Comparison of ENCODE assay signal across 1 cellular context in the genomic region with DNA sequence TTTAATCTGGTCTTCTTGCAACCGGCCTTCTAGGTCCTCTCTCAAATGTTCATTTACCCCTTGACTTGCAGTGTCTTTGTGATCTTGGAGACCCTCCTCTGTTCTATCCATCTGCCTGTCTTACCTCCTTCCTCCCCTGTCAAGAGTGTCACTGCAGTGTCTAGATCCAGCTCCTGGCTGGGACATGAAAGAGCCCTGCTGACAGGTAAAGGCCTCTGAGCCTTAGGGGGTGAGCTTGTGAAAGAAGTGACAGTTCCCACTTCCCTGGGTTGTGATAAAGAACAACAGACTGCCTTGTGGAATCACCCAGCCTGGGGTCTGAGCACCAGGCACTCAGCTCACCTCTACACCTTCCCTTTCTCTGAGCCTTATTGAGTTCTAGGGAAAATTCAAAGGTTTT.
TF ChIP-seq lines count a peak whose summit lies in the region.

No MANE protein-coding gene starts in this region.

TF ChIP-seq in WTC11, 78 proteins besides CTCF, POLR2A, EP300 and RAD21 (continued from another document):
- TF ChIP-seq, protein P1, sequence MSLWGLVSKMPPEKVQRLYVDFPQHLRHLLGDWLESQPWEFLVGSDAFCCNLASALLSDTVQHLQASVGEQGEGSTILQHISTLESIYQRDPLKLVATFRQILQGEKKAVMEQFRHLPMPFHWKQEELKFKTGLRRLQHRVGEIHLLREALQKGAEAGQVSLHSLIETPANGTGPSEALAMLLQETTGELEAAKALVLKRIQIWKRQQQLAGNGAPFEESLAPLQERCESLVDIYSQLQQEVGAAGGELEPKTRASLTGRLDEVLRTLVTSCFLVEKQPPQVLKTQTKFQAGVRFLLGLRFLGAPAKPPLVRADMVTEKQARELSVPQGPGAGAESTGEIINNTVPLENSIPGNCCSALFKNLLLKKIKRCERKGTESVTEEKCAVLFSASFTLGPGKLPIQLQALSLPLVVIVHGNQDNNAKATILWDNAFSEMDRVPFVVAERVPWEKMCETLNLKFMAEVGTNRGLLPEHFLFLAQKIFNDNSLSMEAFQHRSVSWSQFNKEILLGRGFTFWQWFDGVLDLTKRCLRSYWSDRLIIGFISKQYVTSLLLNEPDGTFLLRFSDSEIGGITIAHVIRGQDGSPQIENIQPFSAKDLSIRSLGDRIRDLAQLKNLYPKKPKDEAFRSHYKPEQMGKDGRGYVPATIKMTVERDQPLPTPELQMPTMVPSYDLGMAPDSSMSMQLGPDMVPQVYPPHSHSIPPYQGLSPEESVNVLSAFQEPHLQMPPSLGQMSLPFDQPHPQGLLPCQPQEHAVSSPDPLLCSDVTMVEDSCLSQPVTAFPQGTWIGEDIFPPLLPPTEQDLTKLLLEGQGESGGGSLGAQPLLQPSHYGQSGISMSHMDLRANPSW (CRISPR knock-in tag; conservative IDR thresholded peaks at IDR 0.05; ENCODE audit: low read depth), result no peak
- TF ChIP-seq, protein P2, sequence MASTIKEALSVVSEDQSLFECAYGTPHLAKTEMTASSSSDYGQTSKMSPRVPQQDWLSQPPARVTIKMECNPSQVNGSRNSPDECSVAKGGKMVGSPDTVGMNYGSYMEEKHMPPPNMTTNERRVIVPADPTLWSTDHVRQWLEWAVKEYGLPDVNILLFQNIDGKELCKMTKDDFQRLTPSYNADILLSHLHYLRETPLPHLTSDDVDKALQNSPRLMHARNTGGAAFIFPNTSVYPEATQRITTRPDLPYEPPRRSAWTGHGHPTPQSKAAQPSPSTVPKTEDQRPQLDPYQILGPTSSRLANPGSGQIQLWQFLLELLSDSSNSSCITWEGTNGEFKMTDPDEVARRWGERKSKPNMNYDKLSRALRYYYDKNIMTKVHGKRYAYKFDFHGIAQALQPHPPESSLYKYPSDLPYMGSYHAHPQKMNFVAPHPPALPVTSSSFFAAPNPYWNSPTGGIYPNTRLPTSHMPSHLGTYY (CRISPR knock-in tag; IDR thresholded peaks at IDR 0.05), result no peak
- TF ChIP-seq SOX15 (CRISPR knock-in tag; IDR thresholded peaks at IDR 0.05) (no peak), SMAD3 (CRISPR knock-in tag; IDR thresholded peaks at IDR 0.05; ENCODE audit: borderline replicate concordance) (no peak), FOXJ3 (CRISPR knock-in tag; IDR thresholded peaks at IDR 0.05; ENCODE audit: borderline replicate concordance) (no peak), CREM (CRISPR knock-in tag; IDR thresholded peaks at IDR 0.05) (no peak), ATF1 (CRISPR knock-in tag; IDR thresholded peaks at IDR 0.05) (no peak)
